Comparison of ENCODE assay signal across 12 cellular contexts in genomic region chr16:47506800-47507199, GRCh38.
"Had no signal": no experiment of that assay in that cellular context is flagged by ENCODE, and none has a peak within 500 bp of the region (broad histone marks: within the 10 kb centered on the region; RNA-seq: fewer than 3 reads in every experiment).

No MANE protein-coding gene starts in this region.

- DNase-seq: activated CD4-positive, alpha-beta T cell treated with anti-CD3 and anti-CD28 coated beads, Interleukin-2, amount 50 U/mL, for 48 hours; activated CD8-positive, alpha-beta memory T cell treated with anti-CD3 and anti-CD28 coated beads, Interleukin-2, amount 10 ng/mL, durations not matched to agents 7 days and 5 days; activated effector memory CD4-positive, alpha-beta T cell treated with Interleukin-2 at 50 U/mL for 16 hours; activated naive CD4-positive, alpha-beta T cell treated with anti-CD3 and anti-CD28 coated beads, Interleukin-2, amount 50 U/mL, for 16 hours; activated T-cell treated with anti-CD3 and anti-CD28 coated beads, Interleukin-2, amount 50 U/mL, for 1 hour; effector memory CD4-positive, alpha-beta T cell; sigmoid colon; spleen; T-helper 1 cell; T1000; testis had no signal

- H3K4me1 ChIP-seq: sigmoid colon, testis had no signal

- H3K4me3 ChIP-seq: sigmoid colon, spleen, testis had no signal

- ATAC-seq: activated CD8-positive, alpha-beta memory T cell treated with anti-CD3 and anti-CD28 coated beads, Interleukin-2, amount 10 ng/mL, durations not matched to agents 7 days and 5 days had no signal

- H3K9me3 ChIP-seq: sigmoid colon, spleen, testis had no signal

- H3K27ac ChIP-seq: sigmoid colon, testis, VCaP had no signal

- H3K27me3 ChIP-seq: sigmoid colon, spleen, testis had no signal
